1 cellular context compared by ENCODE assay signal in genomic region chr18:62426191-62426488, GRCh38.
TF ChIP-seq lines count a peak whose summit lies in the region.

No MANE protein-coding gene starts in this region.

TF ChIP-seq in HCT116, 20 proteins besides CTCF, POLR2A, EP300 and RAD21 (continued from another document):
- TF ChIP-seq REST (IDR thresholded peaks at IDR 0.05; ENCODE audit: low read depth) (no peak), CEBPB (IDR thresholded peaks at IDR 0.05; ENCODE audit: low read depth) (no peak), EZH2phosphoT487 (IDR thresholded peaks at IDR 0.05; ENCODE audit: borderline replicate concordance) (no peak), ZBTB33 (IDR thresholded peaks at IDR 0.05; ENCODE audit: extremely low read depth, insufficient replicate concordance, low read length) (no peak)
